35 cellular contexts compared by ENCODE assay signal in the genomic region with DNA sequence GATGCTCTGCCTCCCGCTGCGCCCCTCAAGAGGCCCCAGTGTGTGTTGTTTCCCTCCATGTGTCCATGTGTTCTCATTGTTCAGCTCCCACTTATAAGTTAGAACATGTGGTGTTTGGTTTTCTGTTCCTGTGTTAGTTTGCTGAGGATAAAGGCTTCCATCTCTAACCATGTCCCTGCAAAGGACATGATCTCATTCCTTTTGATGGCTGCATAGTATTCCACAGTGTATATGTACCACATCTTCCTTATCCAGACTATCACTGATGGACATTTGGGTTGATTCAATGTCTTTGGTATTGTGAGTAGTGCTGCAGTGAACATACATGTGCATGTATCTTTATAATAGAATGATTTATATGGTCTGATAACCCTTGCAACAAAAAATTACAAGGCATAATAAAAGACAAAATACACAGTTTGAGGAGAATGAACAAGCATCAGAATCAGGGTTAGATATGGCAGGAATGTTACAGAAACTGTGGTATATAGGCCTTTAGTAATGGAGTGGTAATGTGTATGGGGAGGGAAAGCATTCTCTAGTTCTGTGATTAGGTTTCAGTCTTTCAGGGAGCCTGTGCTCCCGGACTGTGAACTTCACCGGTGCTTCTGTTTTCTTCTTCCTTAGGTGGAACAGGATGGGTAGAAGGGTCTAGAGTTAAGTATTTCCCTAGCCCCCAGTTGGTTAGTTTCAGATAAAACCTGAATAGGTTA. TPM values are rescaled to one million over a fixed set of nuclear protein-coding genes. Genes with fewer than 3 reads are reported as not detected.
A peak's percentile ranks its signal among the peaks of the same experiment; 100 is the strongest.
DNase-seq lines count a peak whose midpoint lies in the region; ATAC-seq, FAIRE-seq and TF ChIP-seq lines count a peak whose summit lies in the region.
"Had no signal": no experiment of that assay in that cellular context is flagged by ENCODE, and none has a peak within 500 bp of the region (broad histone marks: within the 10 kb centered on the region; RNA-seq: fewer than 3 reads in every experiment).

No MANE protein-coding gene starts in this region.

- CTCF ChIA-PET in activated CD4-positive, alpha-beta T cell treated with anti-CD3 and anti-CD28 coated beads for 36 hours (lab: Charles Lee), result interaction anchor here (0.8 kb wide), 1 partner anchor 68 kb away, joined by 3 read pairs; no protein-coding TSS in a partner anchor
- CTCF ChIA-PET in activated CD8-positive, alpha-beta T cell treated with anti-CD3 and anti-CD28 coated beads for 36 hours (lab: Charles Lee), result interaction anchor here (1.0 to 2.8 kb wide), 4 partner anchors 15 to 232 kb away, joined by 4 to 25 read pairs (median 6); no protein-coding TSS in a partner anchor

- H3K36me3 Mint-ChIP-seq in activated CD4-positive, alpha-beta T cell treated with anti-CD3 and anti-CD28 coated beads for 36 hours (ENCODE audit: low read depth), result no peaks in the 10 kb centered on the region
- peaks cover 5% of the 10 kb centered on the region for H3K36me3 Mint-ChIP-seq in activated CD8-positive, alpha-beta T cell treated with anti-CD3 and anti-CD28 coated beads for 36 hours (ENCODE audit: low read depth)
- H3K36me3 Mint-ChIP-seq: stimulated activated memory B cell treated with anti-CD40 and anti-IgM and Interleukin-4, amounts not matched to agents 10 μg/mL and 1 μg/mL and 100 μg/mL, for 72 hours had no signal

- FAIRE-seq in GM19239 (lab: Jason Lieb, UNC), result peak; percentile 4
- FAIRE-seq: D721Med had no signal

- POLR2A ChIA-PET in activated CD4-positive, alpha-beta T cell treated with anti-CD3 and anti-CD28 coated beads for 36 hours (lab: Charles Lee), result no interaction called here
- POLR2A ChIA-PET in activated CD8-positive, alpha-beta T cell treated with anti-CD3 and anti-CD28 coated beads for 36 hours (lab: Charles Lee), result interaction anchor here (1.2 to 1.3 kb wide), 2 partner anchors 16 to 63 kb away, joined by 3 to 4 read pairs; no protein-coding TSS in a partner anchor

- intact Hi-C loops in activated CD4-positive, alpha-beta T cell treated with anti-CD3 and anti-CD28 coated beads for 36 hours (cut with DNase I, micrococcal nuclease), result no loop called here
- intact Hi-C loops in activated CD8-positive, alpha-beta T cell treated with anti-CD3 and anti-CD28 coated beads for 36 hours (cut with micrococcal nuclease), result no loop called here

- H3K9me3 Mint-ChIP-seq in activated CD4-positive, alpha-beta T cell treated with anti-CD3 and anti-CD28 coated beads for 36 hours (ENCODE audit: low read depth), result no peaks in the 10 kb centered on the region
- peaks cover 5% of the 10 kb centered on the region for H3K9me3 Mint-ChIP-seq in activated CD8-positive, alpha-beta T cell treated with anti-CD3 and anti-CD28 coated beads for 36 hours
- H3K9me3 Mint-ChIP-seq: CD4-positive, alpha-beta T cell had no signal

- DNase-seq in activated CD4-positive, alpha-beta T cell treated with anti-CD3 and anti-CD28 coated beads for 36 hours, result no peak
- no peak for DNase-seq in activated CD4-positive, alpha-beta T cell treated with anti-CD3 and anti-CD28 coated beads, Interleukin-2, amount 50 U/mL, for 1 hour
- DNase-seq in GM19239 (ENCODE audit: insufficient read length, low spot score) (no peak), GM19238 (ENCODE audit: insufficient read length, low spot score) (no peak), NCI-H748 treated with DMSO at 0.1 percent for 48 hours (lab: John Stamatoyannopoulos, UW) (no peak), NCI-H2029 treated with DMSO at 0.1 percent for 48 hours (lab: John Stamatoyannopoulos, UW) (no peak)
- DNase-seq in activated CD8-positive, alpha-beta T cell treated with anti-CD3 and anti-CD28 coated beads for 36 hours, result no peak
- DNase-seq: activated CD8-positive, alpha-beta memory T cell treated with anti-CD3 and anti-CD28 coated beads, Interleukin-2, amount 50 U/mL, for 4 hours; activated gamma-delta T cell treated with Interleukin-2 at 50 U/mL for 16 hours; CD4-positive, alpha-beta T cell; GM23248; IMR-90; islet precursor cell; left ventricle myocardium superior; NCI-H2029; NCI-H2227 treated with DMSO at 0.1 percent for 48 hours; NCI-H774; stimulated activated CD4-positive, alpha-beta T cell treated with anti-CD3 and anti-CD28 coated beads, Interleukin-12 subunit alpha, Interleukin-12 subunit beta, amount 100 ng/mL, for 4 hours; stimulated activated CD4-positive, alpha-beta T cell treated with anti-CD3 and anti-CD28 coated beads, Interleukin-4, amount 100 ng/mL, for 24 hours; testis had no signal

- H3K4me1 Mint-ChIP-seq in activated CD4-positive, alpha-beta T cell treated with anti-CD3 and anti-CD28 coated beads for 36 hours, result peaks cover 26% of the 10 kb centered on the region
- peaks cover 50% of the 10 kb centered on the region for H3K4me1 Mint-ChIP-seq in activated CD8-positive, alpha-beta T cell treated with anti-CD3 and anti-CD28 coated beads for 36 hours (ENCODE audit: low read depth)
- H3K4me1 Mint-ChIP-seq: stimulated activated memory B cell treated with anti-CD40 and anti-IgM and Interleukin-4, amounts not matched to agents 10 μg/mL and 1 μg/mL and 100 μg/mL, for 72 hours had no signal

- peaks cover 8% of the 10 kb centered on the region; the same call in 1 of the 2 replicates for H3K4me1 ChIP-seq in iPS-20b (ENCODE audit: insufficient read depth, low read length)
- H3K4me1 ChIP-seq: breast epithelium, testis had no signal

- peak; percentile 13 for ATAC-seq in activated CD4-positive, alpha-beta T cell treated with anti-CD3 and anti-CD28 coated beads for 36 hours
- peak; percentile 60 for ATAC-seq in activated CD8-positive, alpha-beta T cell treated with anti-CD3 and anti-CD28 coated beads for 36 hours
- ATAC-seq: left ventricle myocardium superior, sciatic nerve had no signal

- peaks cover 13% of the 10 kb centered on the region for H3K27me3 Mint-ChIP-seq in activated CD4-positive, alpha-beta T cell treated with anti-CD3 and anti-CD28 coated beads for 36 hours
- H3K27me3 Mint-ChIP-seq in activated CD8-positive, alpha-beta T cell treated with anti-CD3 and anti-CD28 coated beads for 36 hours, result peaks cover 11% of the 10 kb centered on the region

- no peaks in the 10 kb centered on the region for H3K27me3 ChIP-seq in iPS-20b (ENCODE audit: insufficient read depth, low read length)
- H3K27me3 ChIP-seq: breast epithelium, testis had no signal

- H3K27ac ChIP-seq in iPS-20b (ENCODE audit: low read length), result no peak overlapping the region
- H3K27ac ChIP-seq: breast epithelium, GM23248, RWPE1, testis had no signal

- no peaks in the 10 kb centered on the region for H3K36me3 ChIP-seq in iPS-20b (ENCODE audit: insufficient read depth, low read depth, low read length)
- H3K36me3 ChIP-seq: breast epithelium had no signal

- H3K9me3 ChIP-seq in iPS-20b (ENCODE audit: insufficient read depth, low read depth, low read length), result no peaks in the 10 kb centered on the region
- H3K9me3 ChIP-seq: breast epithelium, testis had no signal

- H3K9ac ChIP-seq in iPS-20b (ENCODE audit: low read depth, low read length), result peak overlapping the region; percentile 60; the same call in 1 of the 2 replicates
- H3K9ac ChIP-seq: GM23248 had no signal

- H3K4me3 ChIP-seq in iPS-20b (ENCODE audit: low read length), result peak overlapping the region; percentile 30; the same call in 1 of the 2 replicates
- H3K4me3 ChIP-seq: breast epithelium, GM23248, testis had no signal

- H3K4me3 Mint-ChIP-seq in activated CD4-positive, alpha-beta T cell treated with anti-CD3 and anti-CD28 coated beads for 36 hours, result no peak overlapping the region
- H3K4me3 Mint-ChIP-seq in activated CD8-positive, alpha-beta T cell treated with anti-CD3 and anti-CD28 coated beads for 36 hours, result peak overlapping the region; percentile 40
- H3K4me3 Mint-ChIP-seq: CD4-positive, alpha-beta T cell; stimulated activated memory B cell treated with anti-CD40 and anti-IgM and Interleukin-4, amounts not matched to agents 10 μg/mL and 1 μg/mL and 100 μg/mL, for 72 hours had no signal

- no peak for TF ChIP-seq CTCF in activated CD8-positive, alpha-beta T cell treated with anti-CD3 and anti-CD28 coated beads for 36 hours (IDR thresholded peaks at IDR 0.05)

- no peak overlapping the region for H3K27ac Mint-ChIP-seq in activated CD4-positive, alpha-beta T cell treated with anti-CD3 and anti-CD28 coated beads for 36 hours
- H3K27ac Mint-ChIP-seq in activated CD8-positive, alpha-beta T cell treated with anti-CD3 and anti-CD28 coated beads for 36 hours, result peak overlapping the region; percentile 79
- H3K27ac Mint-ChIP-seq: CD4-positive, alpha-beta T cell; progenitor cell of endocrine pancreas; stimulated activated memory B cell treated with anti-CD40 and anti-IgM and Interleukin-4, amounts not matched to agents 10 μg/mL and 1 μg/mL and 100 μg/mL, for 72 hours had no signal

RNA-seq across cellular contexts. Expression of a gene that starts 27.1 kb away (rescaled TPM):
- total RNA-seq in activated CD4-positive, alpha-beta T cell treated with anti-CD3 and anti-CD28 coated beads for 36 hours, result under 1 TPM; 0.27 to 0.47 TPM
- total RNA-seq in activated CD8-positive, alpha-beta T cell treated with anti-CD3 and anti-CD28 coated beads for 36 hours, result under 1 TPM; 0.20 to 0.22 TPM
- total RNA-seq: A172, Daoy, M059J had no signal

RNA-seq across cellular contexts. Expression of a gene that starts 45.0 kb away (rescaled TPM):
- not detected for total RNA-seq in activated CD4-positive, alpha-beta T cell treated with anti-CD3 and anti-CD28 coated beads for 36 hours
- not detected for total RNA-seq in activated CD8-positive, alpha-beta T cell treated with anti-CD3 and anti-CD28 coated beads for 36 hours
- total RNA-seq: A172; breast epithelium; CD4-positive, alpha-beta T cell; Daoy; glomerular endothelial cell; GM23248; IMR-90; left ventricle myocardium superior; M059J; mesenteric fat pad; myocyte; progenitor cell of endocrine pancreas; sciatic nerve; T-helper 1 cell treated with Interleukin-12 subunit alpha and Interleukin-12 subunit beta and Interleukin-4 antibody, amounts not matched to agents 30 ng/mL and 1 ng/mL, for 36 hours; urinary bladder had no signal
